ENCODE assay signal across 33 cellular contexts in genomic region chr1:17710889-17711576, GRCh38. TPM values are rescaled to one million over a fixed set of nuclear protein-coding genes. Genes with fewer than 3 reads are reported as not detected.
"Had no signal": no experiment of that assay in that cellular context is flagged by ENCODE, and none has a peak within 500 bp of the region (broad histone marks: within the 10 kb centered on the region; RNA-seq: fewer than 3 reads in every experiment).

No MANE protein-coding gene starts in this region.

- H3K79me2 ChIP-seq: hepatocyte had no signal

- H3K36me3 ChIP-seq: colonic mucosa, gastroesophageal sphincter, heart left ventricle, lower lobe of right lung had no signal

- DNase-seq: colonic mucosa; cortex of kidney; effector CD8-positive, alpha-beta T cell; effector memory CD8-positive, alpha-beta T cell; endodermal cell; erythroblast; foreskin keratinocyte; immature natural killer cell; islet precursor cell; kidney; kidney glomerular epithelial cell; left colon; left ventricle myocardium superior; lower lobe of right lung; mesenchymal stem cell; mucosa of descending colon had no signal

- ATAC-seq: effector memory CD8-positive, alpha-beta T cell; esophagus mucosa; gastroesophageal sphincter; left colon; left lobe of liver; lower lobe of right lung; mucosa of descending colon had no signal

- FAIRE-seq: endometrium, frontal cortex, kidney had no signal

- H3K4me3 ChIP-seq: colonic mucosa, gastroesophageal sphincter, heart left ventricle, hepatocyte, lower lobe of right lung, mucosa of descending colon had no signal

- H3K4me2 ChIP-seq: hepatocyte had no signal

- H3K27me3 ChIP-seq: colonic mucosa, gastroesophageal sphincter, heart left ventricle, hepatocyte had no signal

- H3K27ac ChIP-seq: colonic mucosa, epithelial cell of prostate, foreskin keratinocyte, gastroesophageal sphincter, heart left ventricle, hepatocyte, lower lobe of right lung had no signal

- H3K9me3 ChIP-seq: colonic mucosa, lower lobe of right lung, mucosa of descending colon had no signal

- H3K4me1 ChIP-seq: colonic mucosa, foreskin keratinocyte, gastroesophageal sphincter, heart left ventricle, lower lobe of right lung had no signal

- H2AFZ ChIP-seq: hepatocyte had no signal

RNA-seq across cellular contexts. Expression of gene ACTL8, which starts 44.1 kb away (rescaled TPM):
- total RNA-seq: chondrocyte, dermis microvascular lymphatic vessel endothelial cell, endodermal cell, fibroblast of lung, fibroblast of villous mesenchyme, foreskin keratinocyte, gastroesophageal sphincter, heart left ventricle, hepatocyte, kidney, left lobe of liver, left ventricle myocardium superior, lower leg skin, lower lobe of right lung, lung microvascular endothelial cell, mesenteric fat pad, mesothelial cell of epicardium, myocyte had no signal
- polyA plus RNA-seq: foreskin keratinocyte, heart left ventricle, immature natural killer cell had no signal
